ENCODE assay signal across 8 cellular contexts in genomic region chr9:37415011-37415719, GRCh38. TPM values are rescaled to one million over a fixed set of nuclear protein-coding genes. Genes with fewer than 3 reads are reported as not detected.
DNase-seq lines count a peak whose midpoint lies in the region; ATAC-seq, FAIRE-seq and TF ChIP-seq lines count a peak whose summit lies in the region.

No MANE protein-coding gene starts in this region.

- peak; percentile 92 for FAIRE-seq in endothelial cell of umbilical vein (lab: Jason Lieb, UNC)

- H3K27me3 ChIP-seq in endothelial cell of umbilical vein (ENCODE audit: control insufficient read depth in 2 of 2, insufficient read depth in 2 of 2, low read length in 2 of 2): no peaks in the 10 kb centered on the region

- H3K4me3 ChIP-seq in endothelial cell of umbilical vein (replicated peaks in 1 of 3; ENCODE audit: insufficient read depth in 1 of 3, low read depth in 1 of 3, low read length in 3 of 3): no peak overlapping the region

- CTCF ChIA-PET in endothelial cell of umbilical vein (lab: Charles Lee): interaction anchor here (0.7 to 1.1 kb wide), 6 partner anchors 12 to 650 kb away, joined by 3 to 8 read pairs (median 3); no protein-coding TSS in a partner anchor

- H3K36me3 ChIP-seq in endothelial cell of umbilical vein (ENCODE audit: control insufficient read depth in 2 of 2, extremely low read depth in 1 of 2, insufficient read depth in 2 of 2, low read length in 2 of 2): no peaks in the 10 kb centered on the region

- no peaks in the 10 kb centered on the region for H3K4me1 ChIP-seq in endothelial cell of umbilical vein (ENCODE audit: control insufficient read depth, extremely low read depth, insufficient read depth, low read length)

- H3K27ac ChIP-seq in endothelial cell of umbilical vein (ENCODE audit: insufficient read depth, low read depth, low read length): no peak overlapping the region

- no peak for TF ChIP-seq POLR2A in endothelial cell of umbilical vein (IDR thresholded peaks at IDR 0.05; ENCODE audit: low read depth, low read length)
- no peak for TF ChIP-seq POLR2A in GM18505 (IDR thresholded peaks at IDR 0.05; ENCODE audit: borderline replicate concordance, extremely low read depth, insufficient read depth, insufficient read length)

- H3K9me3 ChIP-seq in endothelial cell of umbilical vein (replicated peaks; ENCODE audit: control insufficient read depth, insufficient read depth, low read length): no peaks in the 10 kb centered on the region

- ATAC-seq in HG03175 (IDR thresholded peaks at IDR 0.05; ENCODE audit: unreplicated experiment) (peak; percentile 34), GM18505 (IDR thresholded peaks at IDR 0.05; ENCODE audit: unreplicated experiment) (no peak)

- H2AFZ ChIP-seq in endothelial cell of umbilical vein (ENCODE audit: low read depth, low read length): peak overlapping the region; percentile 51

- H4K20me1 ChIP-seq in endothelial cell of umbilical vein (replicated peaks; ENCODE audit: control insufficient read depth, extremely low read depth, insufficient read depth, low read length): no peaks in the 10 kb centered on the region

- DNase-seq in COR-L47 (lab: John Stamatoyannopoulos, UW): peak; percentile 65
- DNase-seq in NCI-H69 (lab: John Stamatoyannopoulos, UW): peak; percentile 92
- DNase-seq in activated CD8-positive, alpha-beta memory T cell treated with anti-CD3 and anti-CD28 coated beads for 48 hours (ENCODE audit: low read depth in 2 of 3, low spot score in 2 of 3): peak; percentile 47 to 60 (median 48)
- peak; percentile 80 for DNase-seq in endothelial cell of umbilical vein (ENCODE audit: low read depth, low spot score)
- DNase-seq in mucosa of gallbladder (ENCODE audit: low spot score): peak; percentile 76
- peak; percentile 56 for DNase-seq in stimulated activated CD8-positive, alpha-beta memory T cell treated with anti-CD3 and anti-CD28 coated beads, Interleukin-4, amount 100 ng/mL, for 24 hours (ENCODE audit: low read depth)

- POLR2A ChIA-PET in endothelial cell of umbilical vein (lab: Charles Lee): no interaction called here

- TF ChIP-seq CTCF in endothelial cell of umbilical vein (IDR thresholded peaks at IDR 0.05; ENCODE audit: extremely low read depth in 1 of 2, insufficient read depth in 1 of 2, low read depth in 1 of 2, low read length in 2 of 2): peak; percentile 66 to 85

- no peaks in the 10 kb centered on the region for H3K9me1 ChIP-seq in endothelial cell of umbilical vein (replicated peaks; ENCODE audit: control insufficient read depth, extremely low read depth, insufficient read depth, low read length)

- H3K79me2 ChIP-seq in endothelial cell of umbilical vein (ENCODE audit: control insufficient read depth, insufficient read depth, low read length): no peaks in the 10 kb centered on the region

- peak overlapping the region; percentile 32 for H3K4me2 ChIP-seq in endothelial cell of umbilical vein (ENCODE audit: insufficient read depth, low read length)

- BruUV-seq in endothelial cell of umbilical vein (replicated peaks; lab: Mats Ljungman, UMichigan): no TSS peak

- intact Hi-C loops in endothelial cell of umbilical vein (cut with micrococcal nuclease): loop anchor here (10.0 kb wide), 1 partner anchor 90 kb away; no protein-coding TSS in a partner anchor

- dilution Hi-C loops in endothelial cell of umbilical vein (cut with MboI; ENCODE audit: extremely low pct_ligation_motif_present, low sequenced_read_pairs): no loop called here

- H3K9ac ChIP-seq in endothelial cell of umbilical vein (replicated peaks; ENCODE audit: extremely low read depth, insufficient read depth, low read length): no peak overlapping the region

TF ChIP-seq in endothelial cell of umbilical vein, 7 proteins besides CTCF, POLR2A, EP300 and RAD21:
- TF ChIP-seq MAX (IDR thresholded peaks at IDR 0.05; ENCODE audit: insufficient read depth, insufficient read length) (no peak), MYC (IDR thresholded peaks at IDR 0.05; ENCODE audit: low read depth, low read length) (no peak), GATA2 (IDR thresholded peaks at IDR 0.05; ENCODE audit: insufficient read depth, insufficient read length, low read depth, low read length) (no peak), FOS (IDR thresholded peaks at IDR 0.05; ENCODE audit: borderline replicate concordance, insufficient read depth, low read length) (no peak), POLR2AphosphoS5 (IDR thresholded peaks at IDR 0.05; ENCODE audit: insufficient read depth, low read depth, low read length) (no peak), JUN (IDR thresholded peaks at IDR 0.05; ENCODE audit: borderline replicate concordance, insufficient read depth, insufficient read length, low read depth) (no peak), EZH2 (IDR thresholded peaks at IDR 0.05; ENCODE audit: borderline replicate concordance, low read depth, low read length, severe bottlenecking) (no peak)

RNA-seq across cellular contexts. Expression of gene GRHPR, which starts 7.3 kb away (rescaled TPM):
- total RNA-seq in endothelial cell of umbilical vein (91.2 and 103 TPM in 2 replicates), mucosa of gallbladder (125 TPM)
- polyA plus RNA-seq in endothelial cell of umbilical vein: 247 and 267 TPM in 2 replicates
- polyA plus RNA-seq in endothelial cell of umbilical vein (2011; cell fraction: cytosol; rRNA removed): 202 and 220 TPM in 2 replicates
- polyA plus RNA-seq in endothelial cell of umbilical vein (2011; cell fraction: nucleus; rRNA removed): 142 and 147 TPM in 2 replicates
- polyA plus RNA-seq in endothelial cell of umbilical vein (2012): 90.9 and 136 TPM in 2 replicates
- polyA minus RNA-seq in endothelial cell of umbilical vein: 105 and 118 TPM in 2 replicates
- polyA minus RNA-seq in endothelial cell of umbilical vein (2011; cell fraction: cytosol; rRNA and poly(A)+ RNA removed): 69.9 TPM
- polyA minus RNA-seq in endothelial cell of umbilical vein (2011; cell fraction: nucleus; rRNA and poly(A)+ RNA removed): 44.0 and 47.2 TPM in 2 replicates

RNA-seq across cellular contexts. Expression of gene ZBTB5, which starts 50.1 kb away (rescaled TPM):
- total RNA-seq in endothelial cell of umbilical vein: 9.6 and 10.0 TPM in 2 replicates
- polyA plus RNA-seq in endothelial cell of umbilical vein: 12.5 and 13.7 TPM in 2 replicates
- polyA plus RNA-seq in endothelial cell of umbilical vein (2011; cell fraction: cytosol; rRNA removed): 8.7 and 10.0 TPM in 2 replicates
- polyA plus RNA-seq in endothelial cell of umbilical vein (2011; cell fraction: nucleus; rRNA removed): 15.4 and 18.9 TPM in 2 replicates
- 5.6 and 6.7 TPM in 2 replicates for polyA plus RNA-seq in endothelial cell of umbilical vein (2012)
- 27.4 and 30.3 TPM in 2 replicates for polyA minus RNA-seq in endothelial cell of umbilical vein
- 14.2 TPM for polyA minus RNA-seq in endothelial cell of umbilical vein (2011; cell fraction: cytosol; rRNA and poly(A)+ RNA removed)
- 15.0 and 23.9 TPM in 2 replicates for polyA minus RNA-seq in endothelial cell of umbilical vein (2011; cell fraction: nucleus; rRNA and poly(A)+ RNA removed)
- total RNA-seq in mucosa of gallbladder: 12.1 TPM
